In the genomic region with DNA sequence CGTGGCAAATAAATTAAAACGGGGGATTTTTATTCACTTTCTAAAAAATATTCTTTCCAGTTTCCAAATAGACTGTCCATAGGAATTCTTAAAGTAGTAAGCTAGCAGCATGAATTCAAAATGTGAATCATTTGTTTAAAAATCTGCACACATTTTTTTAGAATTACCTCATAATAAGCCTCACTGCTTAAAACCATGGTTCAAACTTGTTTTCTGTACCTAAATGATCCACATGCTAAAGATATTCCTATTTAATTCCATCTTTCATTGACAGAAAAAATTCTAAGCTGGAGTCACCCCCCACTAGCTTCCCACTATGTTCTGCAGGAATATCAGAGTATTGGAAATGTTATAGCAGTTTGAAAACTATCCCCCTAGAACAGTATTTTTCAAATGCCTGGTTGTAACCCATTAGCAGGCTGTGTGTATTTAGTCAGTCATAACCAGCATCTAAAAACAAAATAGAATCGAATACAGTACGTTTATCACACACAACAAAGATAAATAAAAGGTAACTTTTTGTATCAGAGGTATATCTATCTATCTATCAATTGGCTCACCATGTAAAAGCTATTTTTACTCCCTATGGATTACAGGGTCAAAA, we compare ENCODE assay signal across 18 cellular contexts. TPM values are rescaled to one million over a fixed set of nuclear protein-coding genes. Genes with fewer than 3 reads are reported as not detected.
DNase-seq lines count a peak whose midpoint lies in the region; ATAC-seq and TF ChIP-seq lines count a peak whose summit lies in the region.
"Had no signal": no experiment of that assay in that cellular context is flagged by ENCODE, and none has a peak within 500 bp of the region (broad histone marks: within the 10 kb centered on the region; RNA-seq: fewer than 3 reads in every experiment).

No MANE protein-coding gene starts in this region.

- H3K9me3 ChIP-seq in SJSA1 (replicated peaks) (no peaks in the 10 kb centered on the region), osteoblast (ENCODE audit: low read depth, low read length) (no peaks in the 10 kb centered on the region)
- H3K9me3 ChIP-seq: lower lobe of right lung, right lobe of liver had no signal

- H3K27me3 ChIP-seq in SJSA1 (replicated peaks) (no peaks in the 10 kb centered on the region), osteoblast (ENCODE audit: insufficient read depth, low read length) (no peaks in the 10 kb centered on the region)
- H3K27me3 ChIP-seq: right lobe of liver had no signal

- H3K4me1 ChIP-seq in SJSA1 (replicated peaks), result peaks cover 24% of the 10 kb centered on the region
- peaks cover 17% of the 10 kb centered on the region for H3K4me1 ChIP-seq in osteoblast (ENCODE audit: insufficient read depth, low read length)
- H3K4me1 ChIP-seq: lower lobe of right lung, right lobe of liver had no signal

- H3K36me3 ChIP-seq in SJSA1 (no peaks in the 10 kb centered on the region), osteoblast (ENCODE audit: insufficient read depth, low read length) (no peaks in the 10 kb centered on the region)
- H3K36me3 ChIP-seq: lower lobe of right lung, right lobe of liver had no signal

- no peaks in the 10 kb centered on the region for H4K20me1 ChIP-seq in osteoblast (ENCODE audit: insufficient read depth, low read length)

- H3K27ac ChIP-seq in SJSA1, result peak overlapping the region; percentile 60
- H3K27ac ChIP-seq in epithelial cell of prostate, result peak overlapping the region; percentile 45
- peak overlapping the region; percentile 67 for H3K27ac ChIP-seq in osteoblast (ENCODE audit: low read depth, low read length)
- H3K27ac ChIP-seq: lower lobe of right lung, right lobe of liver had no signal

- peak overlapping the region; percentile 63 for H3K4me2 ChIP-seq in osteoblast (ENCODE audit: insufficient read depth, low read length)

- no peak for TF ChIP-seq CTCF in osteoblast (IDR thresholded peaks at IDR 0.05; ENCODE audit: extremely low read depth, low read depth, low read length)

- ATAC-seq in GM18517 (IDR thresholded peaks at IDR 0.05; ENCODE audit: unreplicated experiment), result no peak
- ATAC-seq: activated CD8-positive, alpha-beta T cell treated with anti-CD3 and anti-CD28 coated beads for 36 hours; right lobe of liver; stimulated activated effector memory CD8-positive, alpha-beta T cell treated with anti-CD3 and anti-CD28 coated beads, Interleukin-12 subunit alpha, Interleukin-12 subunit beta, amount 100 ng/mL, for 72 hours had no signal

- H3K79me2 ChIP-seq in osteoblast (ENCODE audit: insufficient read depth, low read length), result no peaks in the 10 kb centered on the region

- H3K4me3 ChIP-seq in SJSA1 (no peak overlapping the region), osteoblast (ENCODE audit: insufficient read depth, low read length) (no peak overlapping the region)
- H3K4me3 ChIP-seq: lower lobe of right lung, right lobe of liver had no signal

- no peak overlapping the region for H2AFZ ChIP-seq in osteoblast (ENCODE audit: low read length)

- DNase-seq in EL, result peak; percentile 66
- peak in 1 of 2 experiments; percentile 57 for DNase-seq in SJSA1 (ENCODE audit: low read depth in 1 of 2, low spot score in 2 of 2)
- DNase-seq in epithelial cell of prostate (ENCODE audit: low read depth, low spot score), result no peak
- no peak for DNase-seq in osteoblast (ENCODE audit: insufficient read length, low spot score, missing footprints)
- no peak for DNase-seq in SHP77 treated with DMSO at 0.1 percent for 48 hours (lab: John Stamatoyannopoulos, UW)
- DNase-seq in Kasumi-1 (lab: John Stamatoyannopoulos, UW), result no peak
- DNase-seq in cerebellum (ENCODE audit: low spot score), result no peak
- DNase-seq: activated CD8-positive, alpha-beta T cell treated with anti-CD3 and anti-CD28 coated beads for 36 hours; CD4-positive, alpha-beta T cell; DMS153; immature natural killer cell; lower lobe of right lung; NCI-H2107; NCI-H524; right lobe of liver; T1000 had no signal

RNA-seq across cellular contexts. Expression of a gene that starts 11.2 kb away (rescaled TPM):
- total RNA-seq in SJSA1 (2014; rRNA removed; shearing (Covaris generic)), result 2.1 and 6.5 TPM in 2 replicates
- total RNA-seq in osteoblast (10.3 and 11.9 TPM in 2 replicates), cerebellum (17.7 TPM)
